ENCODE assay signal across 1 cellular context in genomic region chr11:94544832-94545640, GRCh38.
A peak's percentile ranks its signal among the peaks of the same experiment; 100 is the strongest.
TF ChIP-seq lines count a peak whose summit lies in the region.

No MANE protein-coding gene starts in this region.

TF ChIP-seq in WTC11, 78 proteins besides CTCF, POLR2A, EP300 and RAD21 (continued from another document):
- TF ChIP-seq ELF4 (CRISPR knock-in tag; IDR thresholded peaks at IDR 0.05; ENCODE audit: low read depth) (no peak), TEAD1 (CRISPR knock-in tag; IDR thresholded peaks at IDR 0.05) (no peak), FOXP4 (CRISPR knock-in tag; IDR thresholded peaks at IDR 0.05) (no peak), KAT7 (CRISPR knock-in tag; IDR thresholded peaks at IDR 0.05; ENCODE audit: borderline replicate concordance) (no peak), ETV6 (CRISPR knock-in tag; IDR thresholded peaks at IDR 0.05) (peak; percentile 81), TP53 (CRISPR knock-in tag; IDR thresholded peaks at IDR 0.05) (0 out of 2 replicates have a peak, but pooled peaks have one; percentile 22), SMAD3 (CRISPR knock-in tag; IDR thresholded peaks at IDR 0.05; ENCODE audit: borderline replicate concordance) (no peak), ZNF423 (CRISPR knock-in tag; IDR thresholded peaks at IDR 0.05) (no peak), ZNF512 (CRISPR knock-in tag; IDR thresholded peaks at IDR 0.05; ENCODE audit: borderline replicate concordance) (no peak), ZNF281 (CRISPR knock-in tag; IDR thresholded peaks at IDR 0.05) (no peak), FOXK1 (CRISPR knock-in tag; IDR thresholded peaks at IDR 0.05) (no peak), ZNF425 (CRISPR knock-in tag; conservative IDR thresholded peaks at IDR 0.05) (no peak), PRRX2 (CRISPR knock-in tag; IDR thresholded peaks at IDR 0.05) (no peak), ZNF396 (CRISPR knock-in tag; IDR thresholded peaks at IDR 0.05; ENCODE audit: borderline replicate concordance) (no peak), ZNF532 (CRISPR knock-in tag; IDR thresholded peaks at IDR 0.05; ENCODE audit: borderline replicate concordance) (no peak)
